ENCODE assay signal across 9 cellular contexts in the genomic region with DNA sequence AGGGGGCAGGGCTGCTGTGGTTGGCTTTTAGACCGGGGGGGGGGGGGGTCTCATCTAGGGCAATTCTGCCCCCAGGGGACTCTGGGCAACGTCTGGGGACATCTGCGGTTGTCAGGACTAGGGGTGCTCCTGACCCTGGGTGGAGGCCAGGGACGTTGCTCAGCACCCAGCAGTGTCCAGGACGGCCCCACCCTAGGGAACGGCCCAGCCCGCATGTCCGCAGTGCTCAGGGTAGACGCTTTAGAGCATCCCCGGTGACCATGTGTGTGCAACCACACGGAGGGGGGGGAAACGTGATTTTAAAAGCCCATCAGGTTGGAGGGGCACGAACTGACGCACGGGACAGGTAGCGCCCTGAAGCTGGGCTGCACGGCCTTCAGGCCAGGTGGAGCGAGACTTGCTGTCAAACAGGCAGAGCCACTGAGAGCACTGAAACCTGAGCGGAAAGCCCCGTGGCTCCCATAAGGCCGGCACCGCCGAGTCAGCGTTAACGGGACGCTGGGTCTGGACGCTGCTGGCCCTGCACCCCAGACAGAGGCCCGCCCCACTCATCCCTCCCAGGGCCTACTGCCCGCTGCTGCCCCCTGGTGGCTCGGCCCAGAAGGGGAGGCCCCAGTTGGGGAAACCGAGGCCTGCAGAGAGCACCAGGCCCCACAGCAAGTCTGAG. TPM values are rescaled to one million over a fixed set of nuclear protein-coding genes. Genes with fewer than 3 reads are reported as not detected.
DNase-seq lines count a peak whose midpoint lies in the region; ATAC-seq, FAIRE-seq and TF ChIP-seq lines count a peak whose summit lies in the region.
"Had no signal": no experiment of that assay in that cellular context is flagged by ENCODE, and none has a peak within 500 bp of the region (broad histone marks: within the 10 kb centered on the region; RNA-seq: fewer than 3 reads in every experiment).

No MANE protein-coding gene starts in this region.

- no peak overlapping the region for H3K27ac ChIP-seq in K562 (ENCODE audit: extremely low read depth, low read depth, low read length)

- peak; percentile 88 to 96 for TF ChIP-seq RAD21 in K562 (CRISPR knock-in tag; conservative IDR thresholded peaks at IDR 0.05 in 1 of 2, IDR thresholded peaks at IDR 0.05 in 1 of 2)

- peaks cover 4% of the 10 kb centered on the region; the same call in 1 of the 3 replicates for H3K79me2 ChIP-seq in K562 (ENCODE audit: control insufficient read depth, insufficient read depth, low read length)

- peak; percentile 87 to 95 (median 91) for TF ChIP-seq CTCF in K562 (IDR thresholded peaks at IDR 0.05 in 2 of 3, conservative IDR thresholded peaks at IDR 0.05 in 1 of 3; ENCODE audit: insufficient read depth in 2 of 3, low read depth in 1 of 3, low read length in 3 of 3)

- H2AFZ ChIP-seq in K562 (ENCODE audit: low read depth, low read length) = no peak overlapping the region

- DNase-seq in SKM-1 treated with dmso at 0.1 percent for 144 hours (lab: John Stamatoyannopoulos, UW; ENCODE audit: unreplicated experiment) (peak; percentile 12), SKM-1 (lab: John Stamatoyannopoulos, UW; ENCODE audit: unreplicated experiment) (no peak), T-helper 2 cell (peak in 3 of 5 experiments; percentile 35 to 40 (median 35)), K562 (ENCODE audit: extremely low read depth in 1 of 4, low spot score in 3 of 4) (peak; percentile 79 to 93 (median 89)), inferior parietal cortex (ENCODE audit: extremely low spot score) (peak; percentile 50), NCI-H446 treated with DMSO at 0.1 percent for 48 hours (lab: John Stamatoyannopoulos, UW) (no peak)
- DNase-seq in stimulated activated CD4-positive, alpha-beta T cell treated with anti-CD3 and anti-CD28 coated beads, Interleukin-2, amount 100 ng/mL, for 48 hours = peak; percentile 55 to 63

- peaks cover 77% of the 10 kb centered on the region; the same call in 2 of the 3 replicates for H3K36me3 ChIP-seq in K562 (ENCODE audit: control insufficient read depth, insufficient read depth, low read length)

- H3K4me2 ChIP-seq in K562 (ENCODE audit: insufficient read depth, low read length) = peak overlapping the region; percentile 16; the same call in 1 of the 2 replicates

- peaks cover 4 to 76% of the 10 kb centered on the region in 2 experiments for H3K4me1 ChIP-seq in K562 (replicated peaks in 1 of 2; ENCODE audit: control insufficient read depth in 2 of 2, insufficient read depth in 2 of 2, low read length in 2 of 2)

- no peaks in the 10 kb centered on the region for H3K27me3 ChIP-seq in K562 (ENCODE audit: control insufficient read depth in 2 of 2, insufficient read depth in 2 of 2, low read length in 2 of 2)

- H4K20me1 ChIP-seq in K562 (replicated peaks; ENCODE audit: control insufficient read depth, insufficient read depth, low read length) = no peaks in the 10 kb centered on the region

- in situ Hi-C loops in K562 (cut with MboI) = no loop called here

- H3K9me1 ChIP-seq in K562 (ENCODE audit: control insufficient read depth, insufficient read depth, low read length) = no peaks in the 10 kb centered on the region

- H3K9me3 ChIP-seq in K562 (replicated peaks; ENCODE audit: control insufficient read depth, insufficient read depth, low read depth, low read length) = no peaks in the 10 kb centered on the region

- intact Hi-C loops in K562 (cut with micrococcal nuclease) = loop anchor here (1.0 kb wide), 1 partner anchor 32 kb away; no protein-coding TSS in a partner anchor

- no peak overlapping the region for H3K4me3 ChIP-seq in K562

- no peak for TF ChIP-seq POLR2A in K562 (conservative IDR thresholded peaks at IDR 0.05)

- POLR2A ChIA-PET in K562 (lab: Yijun Ruan, JAX) = interaction anchor here (0.6 kb wide), 1 partner anchor 270 kb away, joined by 3 read pairs; no protein-coding TSS in a partner anchor

- peak; percentile 80 for FAIRE-seq in K562 (lab: Jason Lieb, UNC)
- FAIRE-seq: endometrium had no signal

- 51% methylated on average over 24 of the region's 31 CpGs for WGBS in K562 (ENCODE audit: insufficient coverage, low coverage, missing lambda C conversion rate)

- peak; percentile 93 for ATAC-seq in K562
- no peak for ATAC-seq in HG03520 (IDR thresholded peaks at IDR 0.05; ENCODE audit: unreplicated experiment)

- BruUV-seq in K562 (replicated peaks; lab: Mats Ljungman, UMichigan) = no TSS peak

- peak overlapping the region in 1 of 2 experiments; percentile 77; a peak in 2 of 4 replicates for H3K9ac ChIP-seq in K562 (ENCODE audit: insufficient read depth in 1 of 2, low read depth in 2 of 2, low read length in 2 of 2)

- no peak for TF ChIP-seq EP300 in K562 (IDR thresholded peaks at IDR 0.05; ENCODE audit: low read length)

- CTCF ChIA-PET in K562 (lab: Yijun Ruan, JAX; ENCODE audit: low intra/inter-chr PET ratio) = interaction anchor here (1.1 to 2.9 kb wide), 2 partner anchors 73 to 75 kb away, joined by 5 to 19 read pairs; no protein-coding TSS in a partner anchor

RNA-seq across cellular contexts. Expression of a gene that starts 8.3 kb away (rescaled TPM):
- total RNA-seq in K562 (2011; cell fraction: chromatin; rRNA removed; ENCODE audit: low replicate concordance) = 35.4 and 89.8 TPM in 2 replicates
- total RNA-seq in K562 (2011; cell fraction: nucleolus; rRNA removed) = 60.3 and 65.9 TPM in 2 replicates
- 35.3 and 37.6 TPM in 2 replicates for total RNA-seq in K562 (2011; cell fraction: nucleoplasm; rRNA removed)
- total RNA-seq in K562 (2014; rRNA removed) = 46.5 and 57.8 TPM in 2 replicates
- 7.6 and 7.9 TPM in 2 replicates for total RNA-seq in K562 (2014; rRNA removed; fragmentation: Illumina TruSeq; extraction: Trizol)
- 25.6 and 27.3 TPM in 2 replicates for total RNA-seq in K562 (2015; rRNA removed; fragmentation: Illumina TruSeq; extraction: Trizol)
- 42.1 and 49.2 TPM in 2 replicates for total RNA-seq in K562 (2021)
- 15.0 and 19.4 TPM in 2 replicates for polyA plus RNA-seq in K562 (2011; rRNA removed)
- 21.9 and 50.9 TPM in 2 replicates for polyA plus RNA-seq in K562 (2011; cell fraction: cytosol; rRNA removed)
- polyA plus RNA-seq in K562 (2011; cell fraction: nucleus; rRNA removed) = 54.2 and 84.9 TPM in 2 replicates
- 22.8 and 28.5 TPM in 2 replicates for polyA plus RNA-seq in K562 (2012)
- polyA plus RNA-seq in K562 (2014; fragmentation: Illumina TruSeq; extraction: Trizol) = 9.6 and 20.4 TPM in 2 replicates
- polyA plus RNA-seq in K562 (2014; fragmentation: Nextera tagmentation; extraction: Ambion mirVana) = under 1 TPM; 0.15 to 0.52 TPM
- polyA plus RNA-seq in K562 (2014; rRNA removed) = 35.0 and 36.4 TPM in 2 replicates
- 4.5 and 9.4 TPM in 2 replicates for polyA minus RNA-seq in K562 (2011; rRNA and poly(A)+ RNA removed)
- 13.0 and 16.6 TPM in 2 replicates for polyA minus RNA-seq in K562 (2011; cell fraction: cytosol; rRNA and poly(A)+ RNA removed)
- polyA minus RNA-seq in K562 (2011; cell fraction: nucleus; rRNA and poly(A)+ RNA removed) = 9.6 and 12.0 TPM in 2 replicates

RNA-seq across cellular contexts. Expression of a gene that starts 11.6 kb away (rescaled TPM):
- 10.2 and 37.7 TPM in 2 replicates for total RNA-seq in K562 (2011; cell fraction: chromatin; rRNA removed; ENCODE audit: low replicate concordance)
- total RNA-seq in K562 (2011; cell fraction: nucleolus; rRNA removed) = 58.8 and 84.5 TPM in 2 replicates
- total RNA-seq in K562 (2011; cell fraction: nucleoplasm; rRNA removed) = 27.7 and 36.4 TPM in 2 replicates
- 2.5 and 5.2 TPM in 2 replicates for total RNA-seq in K562 (2014; rRNA removed)
- 2.3 and 2.8 TPM in 2 replicates for total RNA-seq in K562 (2014; rRNA removed; fragmentation: Illumina TruSeq; extraction: Trizol)
- 2.5 and 3.1 TPM in 2 replicates for total RNA-seq in K562 (2015; rRNA removed; fragmentation: Illumina TruSeq; extraction: Trizol)
- 21.0 and 24.0 TPM in 2 replicates for total RNA-seq in K562 (2021)
- 2.9 and 4.4 TPM in 2 replicates for polyA plus RNA-seq in K562 (2011; rRNA removed)
- polyA plus RNA-seq in K562 (2011; cell fraction: cytosol; rRNA removed) = 4.0 and 21.7 TPM in 2 replicates
- polyA plus RNA-seq in K562 (2011; cell fraction: nucleus; rRNA removed) = 3.7 and 12.5 TPM in 2 replicates
- polyA plus RNA-seq in K562 (2012) = 11.5 and 11.6 TPM in 2 replicates
- polyA plus RNA-seq in K562 (2014; fragmentation: Illumina TruSeq; extraction: Trizol) = 4.3 and 6.7 TPM in 2 replicates
- polyA plus RNA-seq in K562 (2014; fragmentation: Nextera tagmentation; extraction: Ambion mirVana) = 1 to 10 TPM; 1.5 to 2.6 TPM
- polyA plus RNA-seq in K562 (2014; rRNA removed) = 5.7 and 6.1 TPM in 2 replicates
- polyA minus RNA-seq in K562 (2011; rRNA and poly(A)+ RNA removed) = 0.90 and 1.6 TPM in 2 replicates
- 17.4 and 19.6 TPM in 2 replicates for polyA minus RNA-seq in K562 (2011; cell fraction: cytosol; rRNA and poly(A)+ RNA removed)
- 3.1 and 6.1 TPM in 2 replicates for polyA minus RNA-seq in K562 (2011; cell fraction: nucleus; rRNA and poly(A)+ RNA removed)

RNA-seq across cellular contexts. Expression of a gene that starts 33.0 kb away (rescaled TPM):
- 2.6 and 7.5 TPM in 2 replicates for total RNA-seq in K562 (2011; cell fraction: chromatin; rRNA removed; ENCODE audit: low replicate concordance)
- 3.8 and 5.5 TPM in 2 replicates for total RNA-seq in K562 (2011; cell fraction: nucleolus; rRNA removed)
- 3.2 and 4.0 TPM in 2 replicates for total RNA-seq in K562 (2011; cell fraction: nucleoplasm; rRNA removed)
- total RNA-seq in K562 (2014; rRNA removed) (0.54 and 1.2 TPM in 2 replicates), K562 (2014; rRNA removed; fragmentation: Illumina TruSeq; extraction: Trizol) (0.83 and 0.91 TPM in 2 replicates), K562 (2015; rRNA removed; fragmentation: Illumina TruSeq; extraction: Trizol) (0.98 and 1.0 TPM in 2 replicates), K562 (2021) (3.3 and 3.9 TPM in 2 replicates)
- polyA plus RNA-seq in K562 (2011; rRNA removed) (2.5 and 3.1 TPM in 2 replicates), K562 (2014; fragmentation: Illumina TruSeq; extraction: Trizol) (3.0 and 3.6 TPM in 2 replicates), K562 (2014; fragmentation: Nextera tagmentation; extraction: Ambion mirVana) (under 1 TPM in 1 of 2 experiments, not detected in 1; 0.03 TPM), K562 (2014; rRNA removed) (1.9 and 2.3 TPM in 2 replicates)
- polyA plus RNA-seq in K562 (2011; cell fraction: cytosol; rRNA removed) = 3.0 and 4.9 TPM in 2 replicates
- 5.3 and 8.9 TPM in 2 replicates for polyA plus RNA-seq in K562 (2011; cell fraction: nucleus; rRNA removed)
- 3.6 and 14.1 TPM in 2 replicates for polyA plus RNA-seq in K562 (2012)
- polyA minus RNA-seq in K562 (2011; rRNA and poly(A)+ RNA removed) = 2.0 and 3.2 TPM in 2 replicates
- 5.9 and 6.7 TPM in 2 replicates for polyA minus RNA-seq in K562 (2011; cell fraction: cytosol; rRNA and poly(A)+ RNA removed)
- 1.6 and 2.1 TPM in 2 replicates for polyA minus RNA-seq in K562 (2011; cell fraction: nucleus; rRNA and poly(A)+ RNA removed)

RNA-seq across cellular contexts. Expression of a gene that starts 45.5 kb away (rescaled TPM):
- 47.2 and 115 TPM in 2 replicates for total RNA-seq in K562 (2011; cell fraction: chromatin; rRNA removed; ENCODE audit: low replicate concordance)
- 85.8 and 97.1 TPM in 2 replicates for total RNA-seq in K562 (2011; cell fraction: nucleolus; rRNA removed)
- 68.6 and 70.5 TPM in 2 replicates for total RNA-seq in K562 (2011; cell fraction: nucleoplasm; rRNA removed)
- total RNA-seq in K562 (2014; rRNA removed) (137 and 148 TPM in 2 replicates), K562 (2014; rRNA removed; fragmentation: Illumina TruSeq; extraction: Trizol) (18.2 and 18.5 TPM in 2 replicates), K562 (2015; rRNA removed; fragmentation: Illumina TruSeq; extraction: Trizol) (37.6 and 38.6 TPM in 2 replicates), K562 (2021) (122 and 125 TPM in 2 replicates)
- polyA plus RNA-seq in K562 (2011; rRNA removed) (47.6 and 54.4 TPM in 2 replicates), K562 (2014; fragmentation: Illumina TruSeq; extraction: Trizol) (25.6 and 53.2 TPM in 2 replicates), K562 (2014; fragmentation: Nextera tagmentation; extraction: Ambion mirVana) (under 1 TPM; 0.35 to 0.78 TPM), K562 (2014; rRNA removed) (159 and 172 TPM in 2 replicates)
- 49.5 and 107 TPM in 2 replicates for polyA plus RNA-seq in K562 (2011; cell fraction: cytosol; rRNA removed)
- polyA plus RNA-seq in K562 (2011; cell fraction: nucleus; rRNA removed) = 169 and 253 TPM in 2 replicates
- 75.9 and 122 TPM in 2 replicates for polyA plus RNA-seq in K562 (2012)
- polyA minus RNA-seq in K562 (2011; rRNA and poly(A)+ RNA removed) = 8.0 and 11.1 TPM in 2 replicates
- 24.4 and 30.8 TPM in 2 replicates for polyA minus RNA-seq in K562 (2011; cell fraction: cytosol; rRNA and poly(A)+ RNA removed)
- polyA minus RNA-seq in K562 (2011; cell fraction: nucleus; rRNA and poly(A)+ RNA removed) = 24.4 and 30.4 TPM in 2 replicates

Comparison
In these comparisons a context has a peak if more than half of its experiments do, and no peak if none do; other contexts are left out.
1. DNase-seq: peak in SKM-1 treated with dmso at 0.1 percent for 144 hours (single experiment), T-helper 2 cell (3 of 5), K562 (4 of 4), inferior parietal cortex (single experiment) and stimulated activated CD4-positive, alpha-beta T cell treated with anti-CD3 and anti-CD28 coated beads, Interleukin-2, amount 100 ng/mL, for 48 hours (2 of 2); none in SKM-1 (single experiment) and NCI-H446 treated with DMSO at 0.1 percent for 48 hours (single experiment).